Comparison of ENCODE assay signal across 8 cellular contexts in genomic region chr6:134822920-134823430, GRCh38.
A peak's percentile ranks its signal among the peaks of the same experiment; 100 is the strongest.
DNase-seq lines count a peak whose midpoint lies in the region; ATAC-seq, FAIRE-seq and TF ChIP-seq lines count a peak whose summit lies in the region.

No MANE protein-coding gene starts in this region.

- H3K27ac ChIP-seq in 22Rv1, result no peak overlapping the region
- no peak overlapping the region for H3K27ac ChIP-seq in SK-N-SH (ENCODE audit: low read depth in 2 of 2, low read length in 1 of 2)
- no peak overlapping the region for H3K27ac ChIP-seq in keratinocyte (ENCODE audit: control insufficient read depth, insufficient read depth, low read length)

- peaks cover 0 to 5% of the 10 kb centered on the region in 2 experiments; a peak in 3 of 4 replicates for H3K4me1 ChIP-seq in SK-N-SH (ENCODE audit: control insufficient read depth in 1 of 2, insufficient read depth in 2 of 2, low read depth in 1 of 2, low read length in 1 of 2)
- H3K4me1 ChIP-seq in keratinocyte (ENCODE audit: control insufficient read depth, extremely low read depth, insufficient read depth, low read length), result peaks cover 13% of the 10 kb centered on the region

- H2AFZ ChIP-seq in SK-N-SH (ENCODE audit: low read depth), result 0 out of 2 replicates have a peak overlapping the region, but pooled peaks have one; percentile 37
- H2AFZ ChIP-seq in keratinocyte (ENCODE audit: control insufficient read depth, low read length), result peak overlapping the region; percentile 32

- no peaks in the 10 kb centered on the region for H3K9me2 ChIP-seq in SK-N-SH

- TF ChIP-seq EP300 in SK-N-SH (IDR thresholded peaks at IDR 0.05; ENCODE audit: borderline replicate concordance in 1 of 2, low read depth in 1 of 2, low read length in 1 of 2), result no peak

- H3K4me3 ChIP-seq in SK-N-SH (ENCODE audit: low read depth in 2 of 2, low read length in 1 of 2) (no peak overlapping the region; a peak in 1 of 4 replicates), cardiac fibroblast (replicated peaks in 1 of 2; ENCODE audit: low read depth in 2 of 2, low read length in 2 of 2) (no peak overlapping the region), keratinocyte (ENCODE audit: control insufficient read depth in 2 of 3, extremely low read depth in 1 of 3, insufficient read depth in 2 of 3, low read depth in 1 of 3, low read length in 3 of 3) (no peak overlapping the region)

- WGBS in SK-N-SH (ENCODE audit: low lambda C conversion rate), result 13% methylated on average over 10 of the region's 10 CpGs

- dilution Hi-C loops in keratinocyte (cut with MboI; ENCODE audit: extremely low pct_ligation_motif_present, low sequenced_read_pairs), result no loop called here

- CTCF ChIA-PET in SK-N-SH (lab: Yijun Ruan, JAX), result interaction anchor here (0.6 to 5.9 kb wide), 63 partner anchors 9 to 1404 kb away, joined by 3 to 48 read pairs (median 4); partner anchors contain the start of gene ALDH8A1

- H3K79me2 ChIP-seq in SK-N-SH (ENCODE audit: insufficient read depth) (no peaks in the 10 kb centered on the region), keratinocyte (ENCODE audit: control insufficient read depth, insufficient read depth, low read length) (no peaks in the 10 kb centered on the region)

- DNase-seq in GM10266 (ENCODE audit: extremely low spot score), result peak; percentile 60
- peak; percentile 44 for DNase-seq in NCI-H1105 (lab: John Stamatoyannopoulos, UW)
- peak; percentile 77 for DNase-seq in SK-N-SH
- DNase-seq in cardiac fibroblast (ENCODE audit: low read depth in 2 of 2), result peak; percentile 92 to 93
- no peak for DNase-seq in keratinocyte (ENCODE audit: low read depth, low spot score)
- DNase-seq in stimulated activated CD4-positive, alpha-beta T cell treated with anti-CD3 and anti-CD28 coated beads, Interleukin-15, amount 100 ng/mL, for 24 hours, result peak; percentile 28

- H3K9ac ChIP-seq in SK-N-SH (no peak overlapping the region), keratinocyte (ENCODE audit: control insufficient read depth, extremely low read depth, insufficient read depth, low read length) (no peak overlapping the region)

- H3K27me3 ChIP-seq in SK-N-SH (ENCODE audit: insufficient read depth), result no peaks in the 10 kb centered on the region
- no peaks in the 10 kb centered on the region for H3K27me3 ChIP-seq in keratinocyte (ENCODE audit: control insufficient read depth, extremely low read depth, insufficient read depth, low read length)

- POLR2A ChIA-PET in SK-N-SH (lab: Yijun Ruan, JAX), result interaction anchor here (0.5 to 0.9 kb wide), 2 partner anchors 653 to 655 kb away, joined by 3 to 10 read pairs; no protein-coding TSS in a partner anchor

- peak; percentile 99 for TF ChIP-seq RAD21 in SK-N-SH (IDR thresholded peaks at IDR 0.05; ENCODE audit: low read length)

- H3K4me2 ChIP-seq in SK-N-SH (no peak overlapping the region), keratinocyte (ENCODE audit: control insufficient read depth, extremely low read depth, insufficient read depth, low read depth, low read length) (no peak overlapping the region)

- H3K9me3 ChIP-seq in SK-N-SH, result no peaks in the 10 kb centered on the region
- H3K9me3 ChIP-seq in keratinocyte (ENCODE audit: control insufficient read depth, low read depth, low read length), result no peaks in the 10 kb centered on the region

- peaks cover 16% of the 10 kb centered on the region for H3F3A ChIP-seq in SK-N-SH (replicated peaks; ENCODE audit: insufficient read depth)

- ATAC-seq in HG02678 (IDR thresholded peaks at IDR 0.05; ENCODE audit: unreplicated experiment), result peak; percentile 74

- TF ChIP-seq CTCF in 22Rv1 (IDR thresholded peaks at IDR 0.05) (peak; percentile 93), GM10266 (IDR thresholded peaks at IDR 0.05; ENCODE audit: control insufficient read depth, insufficient read depth, low read depth, missing control alignments) (peak; percentile 75), SK-N-SH (IDR thresholded peaks at IDR 0.05) (peak; percentile 80), cardiac fibroblast (IDR thresholded peaks at IDR 0.05; ENCODE audit: low read depth, low read length) (peak; percentile 89), keratinocyte (optimal IDR thresholded peaks at IDR 0.05 in 1 of 3, IDR thresholded peaks at IDR 0.05 in 1 of 3, conservative IDR thresholded peaks at IDR 0.05 in 1 of 3; ENCODE audit: extremely low read depth in 1 of 3, insufficient read depth in 2 of 3, low read length in 3 of 3) (peak; percentile 76 to 93 (median 91))

- H3K9me1 ChIP-seq in keratinocyte (ENCODE audit: control insufficient read depth, extremely low read depth, insufficient read depth, low read length), result no peaks in the 10 kb centered on the region

- FAIRE-seq in keratinocyte (lab: Jason Lieb, UNC), result peak; percentile 88

- H4K20me1 ChIP-seq in SK-N-SH (ENCODE audit: insufficient read depth) (no peaks in the 10 kb centered on the region), keratinocyte (ENCODE audit: control insufficient read depth, extremely low read depth, insufficient read depth, low read length) (no peaks in the 10 kb centered on the region)

- no peaks in the 10 kb centered on the region for H3K36me3 ChIP-seq in SK-N-SH (replicated peaks in 1 of 2; ENCODE audit: control insufficient read depth in 1 of 2, insufficient read depth in 2 of 2, low read length in 1 of 2)
- no peaks in the 10 kb centered on the region for H3K36me3 ChIP-seq in keratinocyte (ENCODE audit: control insufficient read depth in 2 of 2, extremely low read depth in 1 of 2, insufficient read depth in 2 of 2, low read length in 2 of 2)

TF ChIP-seq in SK-N-SH, 30 proteins besides CTCF, POLR2A, EP300 and RAD21 (continues in another document):
- TF ChIP-seq NRF1 (IDR thresholded peaks at IDR 0.05; ENCODE audit: low read depth, low read length) (peak; percentile 31; the same call in 1 of the 2 replicates), GABPA (IDR thresholded peaks at IDR 0.05; ENCODE audit: low read depth) (no peak), MAX (IDR thresholded peaks at IDR 0.05; ENCODE audit: low read depth) (no peak), TCF12 (IDR thresholded peaks at IDR 0.05) (no peak), USF1 (IDR thresholded peaks at IDR 0.05; ENCODE audit: borderline replicate concordance, low read depth) (no peak), CHD2 (IDR thresholded peaks at IDR 0.05; ENCODE audit: low read length, partially characterized antibody) (no peak), SIN3A (IDR thresholded peaks at IDR 0.05; ENCODE audit: borderline replicate concordance, low read depth, low read length) (no peak), RFX5 (IDR thresholded peaks at IDR 0.05; ENCODE audit: low read length) (no peak), REST (IDR thresholded peaks at IDR 0.05; ENCODE audit: low read depth, low read length) (no peak), IRF3 (IDR thresholded peaks at IDR 0.05; ENCODE audit: low read depth, low read length) (no peak), YY1 (IDR thresholded peaks at IDR 0.05; ENCODE audit: low read depth) (no peak), MXI1 (IDR thresholded peaks at IDR 0.05; ENCODE audit: low read depth, low read length) (no peak), ELF1 (IDR thresholded peaks at IDR 0.05) (no peak), MEF2A (IDR thresholded peaks at IDR 0.05; ENCODE audit: borderline replicate concordance, low read depth) (no peak), TAF1 (IDR thresholded peaks at IDR 0.05; ENCODE audit: borderline replicate concordance, low read depth, low read length) (no peak), EZH2phosphoT487 (IDR thresholded peaks at IDR 0.05; ENCODE audit: borderline replicate concordance, low read depth) (no peak), RXRA (IDR thresholded peaks at IDR 0.05; ENCODE audit: borderline replicate concordance, low read depth) (no peak)
